In the genomic region with DNA sequence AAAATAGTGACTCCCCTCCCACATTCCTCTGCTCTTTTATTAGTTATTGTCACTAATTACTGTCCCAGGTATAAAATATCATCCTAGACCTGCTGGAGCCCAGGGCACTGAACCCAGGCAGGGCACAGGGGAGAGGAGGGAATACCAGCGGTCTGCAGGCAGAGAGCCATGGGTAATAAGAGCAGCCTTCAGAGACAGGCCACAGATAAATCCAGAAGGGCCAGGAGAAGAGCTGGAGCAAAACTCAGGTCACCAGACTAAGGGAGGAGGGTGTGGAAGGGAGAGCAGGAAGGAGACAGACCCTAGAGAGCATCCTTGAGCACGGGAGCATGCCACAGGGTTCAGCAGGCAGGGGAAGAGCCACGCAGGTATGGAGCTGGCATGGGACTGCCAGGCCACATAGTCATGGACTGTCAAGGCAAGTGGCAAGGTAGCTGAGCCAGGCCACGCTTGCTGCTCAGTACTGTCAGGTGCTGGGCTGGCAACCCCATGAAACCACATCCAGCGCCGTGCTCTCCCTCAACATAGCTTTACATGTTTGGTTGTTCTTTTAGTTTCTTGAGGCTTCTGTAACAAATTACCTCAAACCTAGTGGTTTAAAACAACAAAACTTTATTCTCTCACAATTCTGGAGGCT, we compare ENCODE assay signal across 21 cellular contexts. TPM values are rescaled to one million over a fixed set of nuclear protein-coding genes. Genes with fewer than 3 reads are reported as not detected.
DNase-seq lines count a peak whose midpoint lies in the region; ATAC-seq and TF ChIP-seq lines count a peak whose summit lies in the region.
"Had no signal": no experiment of that assay in that cellular context is flagged by ENCODE, and none has a peak within 500 bp of the region (broad histone marks: within the 10 kb centered on the region; RNA-seq: fewer than 3 reads in every experiment).

No MANE protein-coding gene starts in this region.

- H3K36me3 Mint-ChIP-seq in activated CD4-positive, alpha-beta T cell treated with anti-CD3 and anti-CD28 coated beads, Interleukin-2, amount 10 ng/mL, durations not matched to agents 24 days and 14 days (ENCODE audit: low read depth), result peaks cover 17% of the 10 kb centered on the region
- H3K36me3 Mint-ChIP-seq in HFFc6 (ENCODE audit: low read depth), result peaks cover 21% of the 10 kb centered on the region

- no peaks in the 10 kb centered on the region for H3K27me3 ChIP-seq in transverse colon

- intact Hi-C loops in activated CD4-positive, alpha-beta T cell treated with anti-CD3 and anti-CD28 coated beads, Interleukin-2, amount 10 ng/mL, durations not matched to agents 24 days and 14 days (cut with micrococcal nuclease), result no loop called here
- intact Hi-C loops in sciatic nerve (cut with DNase I), result no loop called here
- intact Hi-C loops in transverse colon (cut with DNase I; ENCODE audit: low total_unique reads), result no loop called here

- WGBS in transverse colon (ENCODE audit: low coverage in 1 of 2), 2 donors, result 80% methylated on average over 1 to 6 of the region's 6 CpGs

- ATAC-seq in esophagus mucosa, result peak; percentile 22
- ATAC-seq in sciatic nerve, result peak; percentile 14

- H3K4me3 Mint-ChIP-seq in activated CD4-positive, alpha-beta T cell treated with anti-CD3 and anti-CD28 coated beads, Interleukin-2, amount 10 ng/mL, durations not matched to agents 24 days and 14 days, result no peak overlapping the region
- no peak overlapping the region for H3K4me3 Mint-ChIP-seq in HFFc6
- H3K4me3 Mint-ChIP-seq: H9 had no signal

- peak overlapping the region; percentile 14 for H3K27ac Mint-ChIP-seq in activated CD4-positive, alpha-beta T cell treated with anti-CD3 and anti-CD28 coated beads, Interleukin-2, amount 10 ng/mL, durations not matched to agents 24 days and 14 days
- H3K27ac Mint-ChIP-seq in HFFc6, result peak overlapping the region; percentile 29; the same call in 1 of the 2 replicates

- peaks cover 6% of the 10 kb centered on the region for H3K4me1 Mint-ChIP-seq in activated CD4-positive, alpha-beta T cell treated with anti-CD3 and anti-CD28 coated beads, Interleukin-2, amount 10 ng/mL, durations not matched to agents 24 days and 14 days
- peaks cover 66% of the 10 kb centered on the region for H3K4me1 Mint-ChIP-seq in HFFc6 (ENCODE audit: low read depth)
- H3K4me1 Mint-ChIP-seq: H9 had no signal

- no peak for TF ChIP-seq EP300 in transverse colon (IDR thresholded peaks at IDR 0.05; ENCODE audit: low read depth)

- no peak overlapping the region for H3K4me3 ChIP-seq in transverse colon
- H3K4me3 ChIP-seq: PC-9 had no signal

- H3K4me1 ChIP-seq in transverse colon, result no peaks in the 10 kb centered on the region

- H3K27me3 Mint-ChIP-seq in activated CD4-positive, alpha-beta T cell treated with anti-CD3 and anti-CD28 coated beads, Interleukin-2, amount 10 ng/mL, durations not matched to agents 24 days and 14 days, result no peaks in the 10 kb centered on the region
- H3K27me3 Mint-ChIP-seq in HFFc6 (ENCODE audit: insufficient read depth), result no peaks in the 10 kb centered on the region

- no peak overlapping the region for H3K27ac ChIP-seq in transverse colon
- H3K27ac ChIP-seq: 22Rv1, HL-60, PC-9 had no signal

- TF ChIP-seq CTCF in HFFc6 (IDR thresholded peaks at IDR 0.05) (no peak), transverse colon (IDR thresholded peaks at IDR 0.05) (no peak)

- no peak for TF ChIP-seq POLR2A in transverse colon (IDR thresholded peaks at IDR 0.05)

- in situ Hi-C loops in transverse colon (cut with MboI; ENCODE audit: low pct_ligation_motif_present in 1 of 4, low pct_unique_long_range_greater_than_20kb in 1 of 4, low sequenced_read_pairs in 3 of 4), result no loop called here

- peaks cover 0 to 37% (median 4%) of the 10 kb centered on the region in 4 donors for H3K36me3 ChIP-seq in transverse colon

- no peaks in the 10 kb centered on the region for H3K9me3 ChIP-seq in transverse colon

- DNase-seq in activated CD4-positive, alpha-beta T cell treated with anti-CD3 and anti-CD28 coated beads, Interleukin-2, amount 10 ng/mL, durations not matched to agents 24 days and 14 days, result no peak
- no peak for DNase-seq in activated CD4-positive, alpha-beta T cell treated with anti-CD3 and anti-CD28 coated beads for 1 hour
- DNase-seq in HFFc6 (no peak), sciatic nerve (ENCODE audit: low spot score) (no peak), NCI-H2029 treated with DMSO at 0.1 percent for 48 hours (lab: John Stamatoyannopoulos, UW) (no peak), transverse colon (no peak)
- no peak for DNase-seq in activated CD8-positive, alpha-beta memory T cell treated with anti-CD3 and anti-CD28 coated beads, Interleukin-2, amount 50 U/mL, for 4 hours
- DNase-seq: COR-L47, DMS 273 treated with DMSO at 0.1 percent for 48 hours, DND-41, H9, Karpas-422, NCI-H1417 treated with DMSO at 0.1 percent for 48 hours, NCI-H187 treated with DMSO at 0.1 percent for 48 hours, NCI-H226, NCI-H524, NCI-H82, PC-9 had no signal

- no peaks in the 10 kb centered on the region for H3K9me3 Mint-ChIP-seq in activated CD4-positive, alpha-beta T cell treated with anti-CD3 and anti-CD28 coated beads, Interleukin-2, amount 10 ng/mL, durations not matched to agents 24 days and 14 days
- no peaks in the 10 kb centered on the region for H3K9me3 Mint-ChIP-seq in HFFc6
- H3K9me3 Mint-ChIP-seq: H9 had no signal

RNA-seq across cellular contexts. Expression of a gene that starts 15.6 kb away (rescaled TPM):
- total RNA-seq in activated CD4-positive, alpha-beta T cell treated with anti-CD3 and anti-CD28 coated beads, Interleukin-2, amount 10 ng/mL, durations not matched to agents 24 days and 14 days, result 1.3 and 2.3 TPM in 2 replicates
- total RNA-seq in HFFc6 (2021; fragmentation: NEBNext Ultra II Directional; extraction: Animal tissue kit (Norgen Biotek cat#: 25700)), result 1 to 10 TPM in 5 of 6 experiments, under 1 TPM in 1; 0.81 to 1.9 (median 1.5) TPM
- 4.5 TPM for total RNA-seq in esophagus mucosa
- total RNA-seq in sciatic nerve, result 21.9 TPM
- total RNA-seq in transverse colon, result 10 to 100 TPM; 17.0 to 35.2 (median 19.3) TPM
